31 cellular contexts compared by ENCODE assay signal in genomic region chr4:184757810-184758209, GRCh38. TPM values are rescaled to one million over a fixed set of nuclear protein-coding genes. Genes with fewer than 3 reads are reported as not detected.
DNase-seq lines count a peak whose midpoint lies in the region; ATAC-seq and TF ChIP-seq lines count a peak whose summit lies in the region.
"Had no signal": no experiment of that assay in that cellular context is flagged by ENCODE, and none has a peak within 500 bp of the region (broad histone marks: within the 10 kb centered on the region; RNA-seq: fewer than 3 reads in every experiment).

No MANE protein-coding gene starts in this region.

- 31 to 62% (median 53%) methylated on average over 2 of the region's 2 CpGs for WGBS in heart left ventricle, 4 donors
- 44% methylated on average over 2 of the region's 2 CpGs for WGBS in SK-N-SH (ENCODE audit: low lambda C conversion rate)

- H3K27ac Mint-ChIP-seq in osteocyte (ENCODE audit: unreplicated experiment) = no peak overlapping the region
- H3K27ac Mint-ChIP-seq: activated CD4-positive, alpha-beta T cell treated with anti-CD3 and anti-CD28 coated beads, Interleukin-2, amount 10 ng/mL, durations not matched to agents 7 days and 5 days; activated naive CD8-positive, alpha-beta T cell treated with anti-CD3 and anti-CD28 coated beads, Interleukin-2, amount 50 U/mL, for 24 hours; brain; CD4-positive, alpha-beta memory T cell; HFFc6; mesothelial cell of epicardium; stimulated activated effector memory CD8-positive, alpha-beta T cell treated with anti-CD3 and anti-CD28 coated beads, Interleukin-12 subunit alpha, Interleukin-12 subunit beta, amount 100 ng/mL, for 72 hours had no signal

- H4K20me1 ChIP-seq in SK-N-SH (ENCODE audit: insufficient read depth) = no peaks in the 10 kb centered on the region

- TF ChIP-seq POLR2A in heart left ventricle (IDR thresholded peaks at IDR 0.05) = no peak

- no peak for TF ChIP-seq RAD21 in SK-N-SH (IDR thresholded peaks at IDR 0.05; ENCODE audit: low read length)

- DNase-seq in Right ventricle myocardium inferior (ENCODE audit: missing footprints) = no peak
- no peak for DNase-seq in cardiac septum (ENCODE audit: low spot score)
- DNase-seq in heart left ventricle = no peak
- DNase-seq in sciatic nerve (ENCODE audit: low spot score) = no peak
- no peak for DNase-seq in SHP77 (lab: John Stamatoyannopoulos, UW)
- no peak for DNase-seq in SK-N-SH
- DNase-seq in osteocyte (ENCODE audit: extremely low spot score, unreplicated experiment) = no peak
- DNase-seq: activated CD4-positive, alpha-beta T cell treated with anti-CD3 and anti-CD28 coated beads, Interleukin-2, amount 10 ng/mL, durations not matched to agents 7 days and 5 days; activated naive CD8-positive, alpha-beta T cell treated with anti-CD3 and anti-CD28 coated beads, Interleukin-2, amount 50 U/mL, for 24 hours; activated T-cell treated with anti-CD3 and anti-CD28 coated beads, Interleukin-2, amount 50 U/mL, for 48 hours; CD4-positive, alpha-beta memory T cell; effector CD4-positive, alpha-beta T cell; GOT3; HFFc6; naive thymus-derived CD4-positive, alpha-beta T cell; NCI-H1436 treated with DMSO at 0.1 percent for 48 hours; NCI-H446 treated with DMSO at 0.1 percent for 48 hours; ovary; PC-9; retina; SHP77 treated with DMSO at 0.1 percent for 48 hours; stimulated activated CD4-positive, alpha-beta T cell treated with anti-CD3 and anti-CD28 coated beads, Interleukin-4, amount 100 ng/mL, for 24 hours; SW 1271; T-helper 9 cell had no signal

- H3K4me2 ChIP-seq in SK-N-SH = no peak overlapping the region
- H3K4me2 ChIP-seq: PC-9 had no signal

- H3K4me3 ChIP-seq in heart left ventricle = no peak overlapping the region
- H3K4me3 ChIP-seq in SK-N-SH (ENCODE audit: low read depth in 2 of 2, low read length in 1 of 2) = no peak overlapping the region
- H3K4me3 ChIP-seq: ovary, PC-9 had no signal

- H3K27ac ChIP-seq in heart left ventricle (peak overlapping the region; percentile 44 to 76 (median 68)), SK-N-SH (ENCODE audit: low read depth in 2 of 2, low read length in 1 of 2) (no peak overlapping the region)
- H3K27ac ChIP-seq: 22Rv1, epithelial cell of prostate, ovary, PC-9, VCaP had no signal

- H3K36me3 Mint-ChIP-seq in osteocyte (ENCODE audit: unreplicated experiment) = peaks cover 19% of the 10 kb centered on the region

- H3K4me3 Mint-ChIP-seq in osteocyte (ENCODE audit: unreplicated experiment) = no peak overlapping the region
- H3K4me3 Mint-ChIP-seq: activated CD4-positive, alpha-beta T cell treated with anti-CD3 and anti-CD28 coated beads, Interleukin-2, amount 10 ng/mL, durations not matched to agents 7 days and 5 days; activated naive CD8-positive, alpha-beta T cell treated with anti-CD3 and anti-CD28 coated beads, Interleukin-2, amount 50 U/mL, for 24 hours; brain; CD4-positive, alpha-beta memory T cell; HFFc6; mesothelial cell of epicardium; naive thymus-derived CD4-positive, alpha-beta T cell; stimulated activated effector memory CD8-positive, alpha-beta T cell treated with anti-CD3 and anti-CD28 coated beads, Interleukin-12 subunit alpha, Interleukin-12 subunit beta, amount 100 ng/mL, for 72 hours had no signal

- H3K79me2 ChIP-seq in SK-N-SH (ENCODE audit: insufficient read depth) = no peaks in the 10 kb centered on the region

- H3K4me1 Mint-ChIP-seq in osteocyte (ENCODE audit: unreplicated experiment) = peaks cover 45% of the 10 kb centered on the region

- TF ChIP-seq EP300 in SK-N-SH (IDR thresholded peaks at IDR 0.05; ENCODE audit: borderline replicate concordance in 1 of 2, low read depth in 1 of 2, low read length in 1 of 2) = no peak

- intact Hi-C loops in Right ventricle myocardium inferior (cut with DNase I) = no loop called here
- intact Hi-C loops in cardiac septum (cut with DNase I) = no loop called here
- intact Hi-C loops in heart left ventricle (cut with DNase I) = loop anchor here in 2 of 10 donors (5.0 to 10.0 kb wide), 2 partner anchors 59 to 147 kb away; no protein-coding TSS in a partner anchor
- intact Hi-C loops in sciatic nerve (cut with DNase I) = no loop called here

- H3K27me3 Mint-ChIP-seq in osteocyte (ENCODE audit: unreplicated experiment) = no peaks in the 10 kb centered on the region
- H3K27me3 Mint-ChIP-seq: activated CD4-positive, alpha-beta T cell treated with anti-CD3 and anti-CD28 coated beads, Interleukin-2, amount 10 ng/mL, durations not matched to agents 7 days and 5 days; activated naive CD8-positive, alpha-beta T cell treated with anti-CD3 and anti-CD28 coated beads, Interleukin-2, amount 50 U/mL, for 24 hours; brain; CD4-positive, alpha-beta memory T cell; naive thymus-derived CD4-positive, alpha-beta T cell had no signal

- H3K36me3 ChIP-seq in heart left ventricle (peaks cover 0 to 82% (median 50%) of the 10 kb centered on the region in 9 donors), SK-N-SH (replicated peaks in 1 of 2; ENCODE audit: control insufficient read depth in 1 of 2, insufficient read depth in 2 of 2, low read length in 1 of 2) (peaks cover 16 to 28% of the 10 kb centered on the region in 2 experiments)
- H3K36me3 ChIP-seq: ovary had no signal

- H3F3A ChIP-seq in SK-N-SH (replicated peaks; ENCODE audit: insufficient read depth) = peaks cover 9% of the 10 kb centered on the region

- CTCF ChIA-PET in SK-N-SH (lab: Yijun Ruan, JAX) = interaction anchor here (0.8 to 2.6 kb wide), 4 partner anchors 12 to 385 kb away, joined by 3 to 9 read pairs (median 3); no protein-coding TSS in a partner anchor

- no peaks in the 10 kb centered on the region for H3K9me3 ChIP-seq in heart left ventricle
- no peaks in the 10 kb centered on the region for H3K9me3 ChIP-seq in SK-N-SH
- H3K9me3 ChIP-seq: ovary had no signal

- no peak overlapping the region for H3K9ac ChIP-seq in SK-N-SH

- ATAC-seq in Right ventricle myocardium inferior (peak; percentile 74), heart left ventricle (peak in 3 of 4 donors; percentile 42 to 56 (median 48)), sciatic nerve (peak; percentile 90), GM19455 (IDR thresholded peaks at IDR 0.05; ENCODE audit: unreplicated experiment) (no peak)
- ATAC-seq: activated naive CD8-positive, alpha-beta T cell treated with anti-CD3 and anti-CD28 coated beads, Interleukin-2, amount 50 U/mL, for 24 hours; naive thymus-derived CD4-positive, alpha-beta T cell; stimulated activated effector memory CD8-positive, alpha-beta T cell treated with anti-CD3 and anti-CD28 coated beads, Interleukin-12 subunit alpha, Interleukin-12 subunit beta, amount 100 ng/mL, for 72 hours had no signal

- POLR2A ChIA-PET in SK-N-SH (lab: Yijun Ruan, JAX) = no interaction called here

- H2AFZ ChIP-seq in SK-N-SH (ENCODE audit: low read depth) = no peak overlapping the region
- H2AFZ ChIP-seq: PC-9 had no signal

- no peaks in the 10 kb centered on the region for H3K9me3 Mint-ChIP-seq in osteocyte (ENCODE audit: unreplicated experiment)
- H3K9me3 Mint-ChIP-seq: activated CD4-positive, alpha-beta T cell treated with anti-CD3 and anti-CD28 coated beads, Interleukin-2, amount 10 ng/mL, durations not matched to agents 7 days and 5 days; activated naive CD8-positive, alpha-beta T cell treated with anti-CD3 and anti-CD28 coated beads, Interleukin-2, amount 50 U/mL, for 24 hours; brain; CD4-positive, alpha-beta memory T cell; HFFc6; stimulated activated effector memory CD8-positive, alpha-beta T cell treated with anti-CD3 and anti-CD28 coated beads, Interleukin-12 subunit alpha, Interleukin-12 subunit beta, amount 100 ng/mL, for 72 hours had no signal

- no peaks in the 10 kb centered on the region for H3K9me2 ChIP-seq in SK-N-SH

- H3K4me1 ChIP-seq in heart left ventricle (peaks cover 4 to 44% (median 28%) of the 10 kb centered on the region in 12 donors), SK-N-SH (ENCODE audit: control insufficient read depth in 1 of 2, insufficient read depth in 2 of 2, low read depth in 1 of 2, low read length in 1 of 2) (peaks cover 0 to 1% of the 10 kb centered on the region in 2 experiments; a peak in 1 of 4 replicates)

- no peak for TF ChIP-seq CTCF in heart left ventricle (IDR thresholded peaks at IDR 0.05)
- no peak for TF ChIP-seq CTCF in SK-N-SH (IDR thresholded peaks at IDR 0.05)
- TF ChIP-seq CTCF in osteocyte (IDR thresholded peaks at IDR 0.05) = no peak

- H3K27me3 ChIP-seq in heart left ventricle (no peaks in the 10 kb centered on the region), SK-N-SH (ENCODE audit: insufficient read depth) (no peaks in the 10 kb centered on the region)
- H3K27me3 ChIP-seq: ovary had no signal

TF ChIP-seq in SK-N-SH, 30 proteins besides CTCF, POLR2A, EP300 and RAD21:
- TF ChIP-seq CHD2 (IDR thresholded peaks at IDR 0.05; ENCODE audit: low read length, partially characterized antibody) = no peak
- TF ChIP-seq YY1 (IDR thresholded peaks at IDR 0.05; ENCODE audit: low read depth) = no peak
- TF ChIP-seq POLR2AphosphoS5 (IDR thresholded peaks at IDR 0.05; ENCODE audit: low read depth, low read length) = no peak
- no peak for TF ChIP-seq SIN3A (IDR thresholded peaks at IDR 0.05; ENCODE audit: borderline replicate concordance, low read depth, low read length)
- no peak for TF ChIP-seq TAF1 (IDR thresholded peaks at IDR 0.05; ENCODE audit: borderline replicate concordance, low read depth, low read length)
- no peak for TF ChIP-seq MEF2A (IDR thresholded peaks at IDR 0.05; ENCODE audit: borderline replicate concordance, low read depth)
- TF ChIP-seq PBX3 (IDR thresholded peaks at IDR 0.05) = no peak
- TF ChIP-seq RXRA (IDR thresholded peaks at IDR 0.05; ENCODE audit: borderline replicate concordance, low read depth) = no peak
- TF ChIP-seq GATA2 (CRISPR knock-in tag; IDR thresholded peaks at IDR 0.05) = no peak
- no peak for TF ChIP-seq RFX5 (IDR thresholded peaks at IDR 0.05; ENCODE audit: low read length)
- TF ChIP-seq FOXJ3 (CRISPR knock-in tag; IDR thresholded peaks at IDR 0.05) = no peak

RNA-seq across cellular contexts. Expression of gene CENPU, which starts 23.9 kb away (rescaled TPM):
- 1.8 TPM for total RNA-seq in Right ventricle myocardium inferior
- total RNA-seq in cardiac septum = 1.5 TPM
- total RNA-seq in heart left ventricle = 1 to 10 TPM in 6 of 9 donors, under 1 TPM in 3; 0.36 to 7.1 (median 1.3) TPM
- 1 to 10 TPM; 1.0 to 1.2 TPM for polyA plus RNA-seq in heart left ventricle
- total RNA-seq in sciatic nerve = 1.7 TPM
- polyA plus RNA-seq in SK-N-SH (2012; rRNA removed) = 8.7 and 9.6 TPM in 2 replicates
- 14.4 and 19.1 TPM in 2 replicates for polyA plus RNA-seq in SK-N-SH (2012; cell fraction: cytosol; rRNA removed)
- 3.9 and 8.2 TPM in 2 replicates for polyA plus RNA-seq in SK-N-SH (2012; cell fraction: nucleus; rRNA removed)
- total RNA-seq in osteocyte = 6.9 and 8.8 TPM in 2 replicates

Comparison
In these comparisons a context has a peak if more than half of its experiments do, and no peak if none do; other contexts are left out.
1. H3K27ac ChIP-seq: peak in heart left ventricle (12 of 12); none in SK-N-SH (0 of 2).